In the genomic region with DNA sequence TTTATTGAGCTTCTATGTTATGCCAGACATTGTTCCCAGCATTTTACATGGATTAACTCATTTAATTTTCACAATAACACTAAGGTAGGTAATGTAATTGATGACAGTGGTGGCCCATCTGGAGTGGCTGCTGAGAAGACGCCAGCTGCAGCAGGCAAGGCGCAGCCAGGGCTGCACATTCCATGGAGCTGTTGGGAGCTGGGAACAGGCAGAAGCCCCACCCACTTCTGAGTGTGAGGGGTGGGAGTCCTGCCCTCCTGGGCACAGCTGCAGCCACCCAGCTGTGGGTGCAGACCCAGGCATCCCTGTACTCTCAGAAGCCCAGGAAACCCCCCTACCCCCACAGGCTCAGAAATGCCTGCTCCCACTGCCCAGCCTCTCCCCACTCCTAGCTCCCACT, we compare ENCODE assay signal across 22 cellular contexts.
"Had no signal": no experiment of that assay in that cellular context is flagged by ENCODE, and none has a peak within 500 bp of the region (broad histone marks: within the 10 kb centered on the region; RNA-seq: fewer than 3 reads in every experiment).

No MANE protein-coding gene starts in this region.

- H3K9me3 ChIP-seq: adrenal gland, SJCRH30, SK-N-SH had no signal

- H3K27me3 Mint-ChIP-seq: activated CD4-positive, alpha-beta T cell treated with anti-CD3 and anti-CD28 coated beads for 36 hours had no signal

- H3K27ac ChIP-seq: adrenal gland, SJCRH30, VCaP had no signal

- DNase-seq: activated CD4-positive, alpha-beta memory T cell treated with anti-CD3 and anti-CD28 coated beads, Interleukin-2, amount 10 ng/mL, durations not matched to agents 7 days and 5 days; activated CD4-positive, alpha-beta T cell treated with anti-CD3 and anti-CD28 coated beads for 36 hours; activated CD4-positive, alpha-beta T cell treated with anti-CD3 and anti-CD28 coated beads, Interleukin-2, amount 50 U/mL, for 1 hour; activated naive CD4-positive, alpha-beta T cell treated with anti-CD3 and anti-CD28 coated beads, Interleukin-2, amount 50 U/mL, for 16 hours; activated naive CD8-positive, alpha-beta T cell treated with anti-CD3 and anti-CD28 coated beads, Interleukin-2, amount 10 ng/mL, durations not matched to agents 7 days and 5 days; activated T-cell treated with anti-CD3 and anti-CD28 coated beads, Interleukin-2, amount 50 U/mL, for 72 hours; adrenal gland; anterior cingulate cortex; KBM-7; NCI-H1048; NCI-H1417; NCI-H1930; NCI-H2171; NCI-H2227 treated with DMSO at 0.1 percent for 48 hours; NCI-H446 treated with DMSO at 0.1 percent for 48 hours; NCI-H524 treated with DMSO at 0.1 percent for 48 hours; NCI-H748 treated with DMSO at 0.1 percent for 48 hours; SJCRH30; SK-N-SH; T-helper 1 cell had no signal

- H3K4me1 Mint-ChIP-seq: activated CD4-positive, alpha-beta memory T cell treated with anti-CD3 and anti-CD28 coated beads, Interleukin-2, amount 10 ng/mL, durations not matched to agents 7 days and 5 days had no signal

- ATAC-seq: activated CD4-positive, alpha-beta T cell treated with anti-CD3 and anti-CD28 coated beads for 36 hours; activated T-cell treated with anti-CD3 and anti-CD28 coated beads, Interleukin-2, amount 50 U/mL, for 72 hours had no signal

- H3K27ac Mint-ChIP-seq: activated CD4-positive, alpha-beta memory T cell treated with anti-CD3 and anti-CD28 coated beads, Interleukin-2, amount 10 ng/mL, durations not matched to agents 7 days and 5 days; activated CD4-positive, alpha-beta T cell treated with anti-CD3 and anti-CD28 coated beads for 36 hours; activated naive CD8-positive, alpha-beta T cell treated with anti-CD3 and anti-CD28 coated beads, Interleukin-2, amount 10 ng/mL, durations not matched to agents 7 days and 5 days; activated T-cell treated with anti-CD3 and anti-CD28 coated beads, Interleukin-2, amount 50 U/mL, for 72 hours; activated T-helper 2 cell treated with anti-CD3 and anti-CD28 coated beads, Interferon-gamma antibody, Interleukin-2, Interleukin-4, amounts not matched to agents 10 μg/mL and 5 μg/mL and 100 μg/mL, durations not matched to agents 14 hours and 24 hours and 36 hours had no signal

- H3K4me2 ChIP-seq: SK-N-SH had no signal

- H3K9me3 Mint-ChIP-seq: activated CD4-positive, alpha-beta memory T cell treated with anti-CD3 and anti-CD28 coated beads, Interleukin-2, amount 10 ng/mL, durations not matched to agents 7 days and 5 days; activated naive CD8-positive, alpha-beta T cell treated with anti-CD3 and anti-CD28 coated beads, Interleukin-2, amount 10 ng/mL, durations not matched to agents 7 days and 5 days; activated T-cell treated with anti-CD3 and anti-CD28 coated beads, Interleukin-2, amount 50 U/mL, for 72 hours; activated T-helper 2 cell treated with anti-CD3 and anti-CD28 coated beads, Interferon-gamma antibody, Interleukin-2, Interleukin-4, amounts not matched to agents 10 μg/mL and 5 μg/mL and 100 μg/mL, durations not matched to agents 14 hours and 24 hours and 36 hours had no signal

- H3K4me3 Mint-ChIP-seq: activated CD4-positive, alpha-beta memory T cell treated with anti-CD3 and anti-CD28 coated beads, Interleukin-2, amount 10 ng/mL, durations not matched to agents 7 days and 5 days; activated CD4-positive, alpha-beta T cell treated with anti-CD3 and anti-CD28 coated beads for 36 hours; activated naive CD8-positive, alpha-beta T cell treated with anti-CD3 and anti-CD28 coated beads, Interleukin-2, amount 10 ng/mL, durations not matched to agents 7 days and 5 days; activated T-cell treated with anti-CD3 and anti-CD28 coated beads, Interleukin-2, amount 50 U/mL, for 72 hours had no signal

- H3K9ac ChIP-seq: SK-N-SH had no signal

- H3K36me3 Mint-ChIP-seq: activated naive CD8-positive, alpha-beta T cell treated with anti-CD3 and anti-CD28 coated beads, Interleukin-2, amount 10 ng/mL, durations not matched to agents 7 days and 5 days had no signal

- H3K36me3 ChIP-seq: adrenal gland, SJCRH30 had no signal

- H3K4me3 ChIP-seq: adrenal gland, SJCRH30 had no signal

- H3K4me1 ChIP-seq: adrenal gland, SJCRH30 had no signal

- H3K27me3 ChIP-seq: adrenal gland, SJCRH30 had no signal
